29 cellular contexts compared by ENCODE assay signal in genomic region chr14:40911161-40911560, GRCh38.
"Had no signal": no experiment of that assay in that cellular context is flagged by ENCODE, and none has a peak within 500 bp of the region (broad histone marks: within the 10 kb centered on the region; RNA-seq: fewer than 3 reads in every experiment).

No MANE protein-coding gene starts in this region.

- H3K4me1 ChIP-seq: adrenal gland, body of pancreas, esophagus squamous epithelium had no signal

- H3K4me1 Mint-ChIP-seq: activated B cell treated with CpG ODN at 0.5 μM for 24 hours; activated naive CD4-positive, alpha-beta T cell treated with anti-CD3 and anti-CD28 coated beads, Interleukin-2, amount 50 U/mL, for 24 hours; activated naive CD8-positive, alpha-beta T cell treated with anti-CD3 and anti-CD28 coated beads for 36 hours; activated naive CD8-positive, alpha-beta T cell treated with anti-CD3 and anti-CD28 coated beads, Interleukin-2, amount 50 U/mL, for 24 hours; activated T-helper 17 cell treated with anti-CD3 and anti-CD28 coated beads, Interleukin-2, amount 50 U/mL, for 72 hours; T-cell had no signal

- H3K27me3 ChIP-seq: adrenal gland, body of pancreas, esophagus squamous epithelium had no signal

- ATAC-seq: activated CD4-positive, CD25-positive, alpha-beta regulatory T cell treated with anti-CD3 and anti-CD28 coated beads, Interleukin-2, amount 50 U/mL, for 24 hours; activated CD8-positive, alpha-beta T cell treated with anti-CD3 and anti-CD28 coated beads for 36 hours; activated naive CD8-positive, alpha-beta T cell treated with anti-CD3 and anti-CD28 coated beads, Interleukin-2, amount 50 U/mL, for 24 hours; activated T-cell treated with anti-CD3 and anti-CD28 coated beads, Interleukin-2, amount 50 U/mL, for 4 hours; activated T-helper 17 cell treated with anti-CD3 and anti-CD28 coated beads, Interleukin-2, amount 50 U/mL, for 72 hours; body of pancreas; T-cell had no signal

- H3K4me3 Mint-ChIP-seq: activated B cell treated with CpG ODN at 0.5 μM for 24 hours; activated CD8-positive, alpha-beta T cell treated with anti-CD3 and anti-CD28 coated beads for 36 hours; activated naive CD4-positive, alpha-beta T cell treated with anti-CD3 and anti-CD28 coated beads, Interleukin-2, amount 50 U/mL, for 24 hours; activated naive CD8-positive, alpha-beta T cell treated with anti-CD3 and anti-CD28 coated beads for 36 hours; activated naive CD8-positive, alpha-beta T cell treated with anti-CD3 and anti-CD28 coated beads, Interleukin-2, amount 50 U/mL, for 24 hours; activated T-cell treated with anti-CD3 and anti-CD28 coated beads, Interleukin-2, amount 50 U/mL, for 4 hours; activated T-helper 17 cell treated with anti-CD3 and anti-CD28 coated beads, Interleukin-2, amount 50 U/mL, for 72 hours; T-cell; T-helper 1 cell treated with Interleukin-12 subunit alpha and Interleukin-12 subunit beta and Interleukin-4 antibody, amounts not matched to agents 30 μg/mL and 1 μg/mL, for 36 hours had no signal

- DNase-seq: activated B cell treated with CpG ODN at 0.5 μM for 24 hours; activated CD4-positive, alpha-beta T cell treated with anti-CD3 and anti-CD28 coated beads for 48 hours; activated CD4-positive, alpha-beta T cell treated with anti-CD3 and anti-CD28 coated beads, Interleukin-2, amount 50 U/mL, for 1 hour; activated CD4-positive, alpha-beta T cell treated with anti-CD3 and anti-CD28 coated beads, Interleukin-2, amount 50 U/mL, for 48 hours; activated CD8-positive, alpha-beta memory T cell treated with anti-CD3 and anti-CD28 coated beads for 24 hours; activated CD8-positive, alpha-beta T cell treated with anti-CD3 and anti-CD28 coated beads for 36 hours; activated effector memory CD4-positive, alpha-beta T cell treated with Interleukin-2 at 50 U/mL for 16 hours; activated gamma-delta T cell treated with Interleukin-2 at 50 U/mL for 16 hours; activated naive CD4-positive, alpha-beta T cell treated with Interleukin-2 at 50 U/mL for 16 hours; activated naive CD8-positive, alpha-beta T cell treated with anti-CD3 and anti-CD28 coated beads for 36 hours; activated naive CD8-positive, alpha-beta T cell treated with anti-CD3 and anti-CD28 coated beads, Interleukin-2, amount 50 U/mL, for 24 hours; activated T-cell treated with anti-CD3 and anti-CD28 coated beads, Interleukin-2, amount 50 U/mL, for 4 hours; adrenal gland; aorta; body of pancreas; caudate nucleus; cortex of kidney; effector CD8-positive, alpha-beta T cell; esophagus squamous epithelium; foreskin melanocyte; head of caudate nucleus; T-cell; T-helper 9 cell; WERI-Rb-1 had no signal

- H3K9me3 Mint-ChIP-seq: activated B cell treated with CpG ODN at 0.5 μM for 24 hours; activated naive CD4-positive, alpha-beta T cell treated with anti-CD3 and anti-CD28 coated beads, Interleukin-2, amount 50 U/mL, for 24 hours; activated naive CD8-positive, alpha-beta T cell treated with anti-CD3 and anti-CD28 coated beads for 36 hours; activated naive CD8-positive, alpha-beta T cell treated with anti-CD3 and anti-CD28 coated beads, Interleukin-2, amount 50 U/mL, for 24 hours; activated T-cell treated with anti-CD3 and anti-CD28 coated beads, Interleukin-2, amount 50 U/mL, for 4 hours; activated T-helper 17 cell treated with anti-CD3 and anti-CD28 coated beads, Interleukin-2, amount 50 U/mL, for 72 hours; T-cell had no signal

- H3K4me3 ChIP-seq: adrenal gland, body of pancreas, esophagus squamous epithelium had no signal

- H3K27ac Mint-ChIP-seq: activated B cell treated with CpG ODN at 0.5 μM for 24 hours; activated CD8-positive, alpha-beta T cell treated with anti-CD3 and anti-CD28 coated beads for 36 hours; activated naive CD4-positive, alpha-beta T cell treated with anti-CD3 and anti-CD28 coated beads, Interleukin-2, amount 50 U/mL, for 24 hours; activated naive CD8-positive, alpha-beta T cell treated with anti-CD3 and anti-CD28 coated beads for 36 hours; activated naive CD8-positive, alpha-beta T cell treated with anti-CD3 and anti-CD28 coated beads, Interleukin-2, amount 50 U/mL, for 24 hours; activated T-helper 17 cell treated with anti-CD3 and anti-CD28 coated beads, Interleukin-2, amount 50 U/mL, for 72 hours; T-cell; T-helper 1 cell treated with Interleukin-12 subunit alpha and Interleukin-12 subunit beta and Interleukin-4 antibody, amounts not matched to agents 30 μg/mL and 1 μg/mL, for 36 hours had no signal

- H3K27ac ChIP-seq: adrenal gland, body of pancreas, epithelial cell of prostate, esophagus squamous epithelium, WERI-Rb-1 had no signal

- H3K9me3 ChIP-seq: adrenal gland, body of pancreas, esophagus squamous epithelium had no signal

- H3K36me3 Mint-ChIP-seq: activated naive CD4-positive, alpha-beta T cell treated with anti-CD3 and anti-CD28 coated beads, Interleukin-2, amount 50 U/mL, for 24 hours; activated naive CD8-positive, alpha-beta T cell treated with anti-CD3 and anti-CD28 coated beads for 36 hours; T-cell had no signal

- H3K27me3 Mint-ChIP-seq: activated B cell treated with CpG ODN at 0.5 μM for 24 hours; activated CD8-positive, alpha-beta T cell treated with anti-CD3 and anti-CD28 coated beads for 36 hours; activated naive CD4-positive, alpha-beta T cell treated with anti-CD3 and anti-CD28 coated beads, Interleukin-2, amount 50 U/mL, for 24 hours; activated naive CD8-positive, alpha-beta T cell treated with anti-CD3 and anti-CD28 coated beads for 36 hours; activated naive CD8-positive, alpha-beta T cell treated with anti-CD3 and anti-CD28 coated beads, Interleukin-2, amount 50 U/mL, for 24 hours; activated T-helper 17 cell treated with anti-CD3 and anti-CD28 coated beads, Interleukin-2, amount 50 U/mL, for 72 hours; T-cell had no signal

- H3K36me3 ChIP-seq: adrenal gland, esophagus squamous epithelium, WERI-Rb-1 had no signal
